ENCODE assay signal across 2 cellular contexts in genomic region chr1:59070607-59071006, GRCh38.
TF ChIP-seq lines count a peak whose summit lies in the region.

No MANE protein-coding gene starts in this region.

TF ChIP-seq in GM23338, 12 proteins besides CTCF, POLR2A, EP300 and RAD21:
- TF ChIP-seq POLR2AphosphoS5 (IDR thresholded peaks at IDR 0.05; ENCODE audit: low read depth) (no peak), ZNF114 (CRISPR knock-in tag; IDR thresholded peaks at IDR 0.05) (no peak), EZH2phosphoT487 (IDR thresholded peaks at IDR 0.05; ENCODE audit: unreplicated experiment) (no peak), ZNF331 (CRISPR knock-in tag; IDR thresholded peaks at IDR 0.05; ENCODE audit: low read depth) (no peak), EZH2 (IDR thresholded peaks at IDR 0.05; ENCODE audit: low read depth, unreplicated experiment) (no peak), CREB1 (CRISPR knock-in tag; IDR thresholded peaks at IDR 0.05; ENCODE audit: low read depth) (no peak), NANOG (IDR thresholded peaks at IDR 0.05; ENCODE audit: borderline replicate concordance) (no peak), JUNB (IDR thresholded peaks at IDR 0.05; ENCODE audit: unreplicated experiment) (no peak), ZNF462 (CRISPR knock-in tag; IDR thresholded peaks at IDR 0.05) (no peak)
- TF ChIP-seq, protein P1, sequence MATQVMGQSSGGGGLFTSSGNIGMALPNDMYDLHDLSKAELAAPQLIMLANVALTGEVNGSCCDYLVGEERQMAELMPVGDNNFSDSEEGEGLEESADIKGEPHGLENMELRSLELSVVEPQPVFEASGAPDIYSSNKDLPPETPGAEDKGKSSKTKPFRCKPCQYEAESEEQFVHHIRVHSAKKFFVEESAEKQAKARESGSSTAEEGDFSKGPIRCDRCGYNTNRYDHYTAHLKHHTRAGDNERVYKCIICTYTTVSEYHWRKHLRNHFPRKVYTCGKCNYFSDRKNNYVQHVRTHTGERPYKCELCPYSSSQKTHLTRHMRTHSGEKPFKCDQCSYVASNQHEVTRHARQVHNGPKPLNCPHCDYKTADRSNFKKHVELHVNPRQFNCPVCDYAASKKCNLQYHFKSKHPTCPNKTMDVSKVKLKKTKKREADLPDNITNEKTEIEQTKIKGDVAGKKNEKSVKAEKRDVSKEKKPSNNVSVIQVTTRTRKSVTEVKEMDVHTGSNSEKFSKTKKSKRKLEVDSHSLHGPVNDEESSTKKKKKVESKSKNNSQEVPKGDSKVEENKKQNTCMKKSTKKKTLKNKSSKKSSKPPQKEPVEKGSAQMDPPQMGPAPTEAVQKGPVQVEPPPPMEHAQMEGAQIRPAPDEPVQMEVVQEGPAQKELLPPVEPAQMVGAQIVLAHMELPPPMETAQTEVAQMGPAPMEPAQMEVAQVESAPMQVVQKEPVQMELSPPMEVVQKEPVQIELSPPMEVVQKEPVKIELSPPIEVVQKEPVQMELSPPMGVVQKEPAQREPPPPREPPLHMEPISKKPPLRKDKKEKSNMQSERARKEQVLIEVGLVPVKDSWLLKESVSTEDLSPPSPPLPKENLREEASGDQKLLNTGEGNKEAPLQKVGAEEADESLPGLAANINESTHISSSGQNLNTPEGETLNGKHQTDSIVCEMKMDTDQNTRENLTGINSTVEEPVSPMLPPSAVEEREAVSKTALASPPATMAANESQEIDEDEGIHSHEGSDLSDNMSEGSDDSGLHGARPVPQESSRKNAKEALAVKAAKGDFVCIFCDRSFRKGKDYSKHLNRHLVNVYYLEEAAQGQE (IDR thresholded peaks at IDR 0.05; ENCODE audit: unreplicated experiment): no peak
- TF ChIP-seq, protein P2, sequence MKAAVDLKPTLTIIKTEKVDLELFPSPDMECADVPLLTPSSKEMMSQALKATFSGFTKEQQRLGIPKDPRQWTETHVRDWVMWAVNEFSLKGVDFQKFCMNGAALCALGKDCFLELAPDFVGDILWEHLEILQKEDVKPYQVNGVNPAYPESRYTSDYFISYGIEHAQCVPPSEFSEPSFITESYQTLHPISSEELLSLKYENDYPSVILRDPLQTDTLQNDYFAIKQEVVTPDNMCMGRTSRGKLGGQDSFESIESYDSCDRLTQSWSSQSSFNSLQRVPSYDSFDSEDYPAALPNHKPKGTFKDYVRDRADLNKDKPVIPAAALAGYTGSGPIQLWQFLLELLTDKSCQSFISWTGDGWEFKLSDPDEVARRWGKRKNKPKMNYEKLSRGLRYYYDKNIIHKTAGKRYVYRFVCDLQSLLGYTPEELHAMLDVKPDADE (IDR thresholded peaks at IDR 0.05): no peak
TF ChIP-seq in GM23338: peak in this region for 0.

TF ChIP-seq in HepG2, 621 proteins besides CTCF, POLR2A, EP300 and RAD21 (continues in another document):
- TF ChIP-seq CREB1 (IDR thresholded peaks at IDR 0.05): no peak
- TF ChIP-seq CREB1 (CRISPR knock-in tag; IDR thresholded peaks at IDR 0.05): peak; percentile 30; the same call in 1 of the 2 replicates
- TF ChIP-seq, protein P3, sequence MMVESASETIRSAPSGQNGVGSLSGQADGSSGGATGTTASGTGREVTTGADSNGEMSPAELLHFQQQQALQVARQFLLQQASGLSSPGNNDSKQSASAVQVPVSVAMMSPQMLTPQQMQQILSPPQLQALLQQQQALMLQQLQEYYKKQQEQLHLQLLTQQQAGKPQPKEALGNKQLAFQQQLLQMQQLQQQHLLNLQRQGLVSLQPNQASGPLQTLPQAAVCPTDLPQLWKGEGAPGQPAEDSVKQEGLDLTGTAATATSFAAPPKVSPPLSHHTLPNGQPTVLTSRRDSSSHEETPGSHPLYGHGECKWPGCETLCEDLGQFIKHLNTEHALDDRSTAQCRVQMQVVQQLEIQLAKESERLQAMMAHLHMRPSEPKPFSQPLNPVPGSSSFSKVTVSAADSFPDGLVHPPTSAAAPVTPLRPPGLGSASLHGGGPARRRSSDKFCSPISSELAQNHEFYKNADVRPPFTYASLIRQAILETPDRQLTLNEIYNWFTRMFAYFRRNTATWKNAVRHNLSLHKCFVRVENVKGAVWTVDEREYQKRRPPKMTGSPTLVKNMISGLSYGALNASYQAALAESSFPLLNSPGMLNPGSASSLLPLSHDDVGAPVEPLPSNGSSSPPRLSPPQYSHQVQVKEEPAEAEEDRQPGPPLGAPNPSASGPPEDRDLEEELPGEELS (CRISPR knock-in tag; IDR thresholded peaks at IDR 0.05): peak; percentile 33; the same call in 1 of the 2 replicates
- peak; percentile 78 for TF ChIP-seq ARID5B (CRISPR knock-in tag; IDR thresholded peaks at IDR 0.05)
- TF ChIP-seq FOXJ3 (CRISPR knock-in tag; IDR thresholded peaks at IDR 0.05; ENCODE audit: borderline replicate concordance): no peak
- no peak for TF ChIP-seq PHB2 (IDR thresholded peaks at IDR 0.05; ENCODE audit: partially characterized antibody)
- peak; percentile 82 for TF ChIP-seq MEF2D (CRISPR knock-in tag; IDR thresholded peaks at IDR 0.05)
- TF ChIP-seq ARID3A (IDR thresholded peaks at IDR 0.05; ENCODE audit: low read depth, low read length): peak; percentile 87
- 0 out of 2 replicates have a peak, but pooled peaks have one; percentile 51 for TF ChIP-seq ZSCAN9 (CRISPR knock-in tag; IDR thresholded peaks at IDR 0.05; ENCODE audit: borderline replicate concordance)
- TF ChIP-seq NCOA2 (CRISPR knock-in tag; IDR thresholded peaks at IDR 0.05): peak; percentile 55
- TF ChIP-seq POLR2AphosphoS5 (IDR thresholded peaks at IDR 0.05; ENCODE audit: low read depth, low read length): no peak
- TF ChIP-seq RXRB (CRISPR knock-in tag; IDR thresholded peaks at IDR 0.05; ENCODE audit: borderline replicate concordance): peak; percentile 32; the same call in 1 of the 2 replicates
- 0 out of 2 replicates have a peak, but pooled peaks have one; percentile 25 for TF ChIP-seq SAP130 (CRISPR knock-in tag; IDR thresholded peaks at IDR 0.05; ENCODE audit: low read depth)
- no peak for TF ChIP-seq ZFAT (CRISPR knock-in tag; conservative IDR thresholded peaks at IDR 0.05)
- TF ChIP-seq, protein P4, sequence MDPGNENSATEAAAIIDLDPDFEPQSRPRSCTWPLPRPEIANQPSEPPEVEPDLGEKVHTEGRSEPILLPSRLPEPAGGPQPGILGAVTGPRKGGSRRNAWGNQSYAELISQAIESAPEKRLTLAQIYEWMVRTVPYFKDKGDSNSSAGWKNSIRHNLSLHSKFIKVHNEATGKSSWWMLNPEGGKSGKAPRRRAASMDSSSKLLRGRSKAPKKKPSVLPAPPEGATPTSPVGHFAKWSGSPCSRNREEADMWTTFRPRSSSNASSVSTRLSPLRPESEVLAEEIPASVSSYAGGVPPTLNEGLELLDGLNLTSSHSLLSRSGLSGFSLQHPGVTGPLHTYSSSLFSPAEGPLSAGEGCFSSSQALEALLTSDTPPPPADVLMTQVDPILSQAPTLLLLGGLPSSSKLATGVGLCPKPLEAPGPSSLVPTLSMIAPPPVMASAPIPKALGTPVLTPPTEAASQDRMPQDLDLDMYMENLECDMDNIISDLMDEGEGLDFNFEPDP (CRISPR knock-in tag; conservative IDR thresholded peaks at IDR 0.05): no peak
- no peak for TF ChIP-seq FOXP1 (IDR thresholded peaks at IDR 0.05)
- TF ChIP-seq FOXP1 (CRISPR knock-in tag; IDR thresholded peaks at IDR 0.05): peak; percentile 44
- TF ChIP-seq REPIN1 (CRISPR knock-in tag; IDR thresholded peaks at IDR 0.05; ENCODE audit: borderline replicate concordance, low read depth): peak; percentile 1; the same call in 1 of the 2 replicates
- peak; percentile 41 for TF ChIP-seq MED1 (CRISPR knock-in tag; IDR thresholded peaks at IDR 0.05)
- TF ChIP-seq RARA (CRISPR knock-in tag; IDR thresholded peaks at IDR 0.05): peak; percentile 49; the same call in 1 of the 2 replicates
- peak; percentile 41; the same call in 1 of the 2 replicates for TF ChIP-seq NFIC (IDR thresholded peaks at IDR 0.05; ENCODE audit: low read length)
- TF ChIP-seq SOX13 (IDR thresholded peaks at IDR 0.05): no peak
- peak in 1 of 2 experiments; percentile 33; a peak in 1 of 4 replicates for TF ChIP-seq SOX13 (CRISPR knock-in tag; conservative IDR thresholded peaks at IDR 0.05 in 1 of 2, IDR thresholded peaks at IDR 0.05 in 1 of 2)
- TF ChIP-seq ATF7 (IDR thresholded peaks at IDR 0.05): peak; percentile 51; the same call in 1 of the 2 replicates
- TF ChIP-seq ATF7 (CRISPR knock-in tag; IDR thresholded peaks at IDR 0.05): no peak
- TF ChIP-seq SATB2 (CRISPR knock-in tag; IDR thresholded peaks at IDR 0.05): 0 out of 2 replicates have a peak, but pooled peaks have one; percentile 20
- TF ChIP-seq FOXA3 (CRISPR knock-in tag; IDR thresholded peaks at IDR 0.05): peak; percentile 84
- no peak for TF ChIP-seq HCFC1 (IDR thresholded peaks at IDR 0.05; ENCODE audit: low read depth, low read length)
- TF ChIP-seq ZNF710 (CRISPR knock-in tag; IDR thresholded peaks at IDR 0.05; ENCODE audit: borderline replicate concordance): no peak
- TF ChIP-seq SKIL (CRISPR knock-in tag; IDR thresholded peaks at IDR 0.05; ENCODE audit: borderline replicate concordance): 0 out of 2 replicates have a peak, but pooled peaks have one; percentile 29
- TF ChIP-seq BCL6 (CRISPR knock-in tag; IDR thresholded peaks at IDR 0.05): peak; percentile 24; the same call in 1 of the 2 replicates
- TF ChIP-seq, protein P5, sequence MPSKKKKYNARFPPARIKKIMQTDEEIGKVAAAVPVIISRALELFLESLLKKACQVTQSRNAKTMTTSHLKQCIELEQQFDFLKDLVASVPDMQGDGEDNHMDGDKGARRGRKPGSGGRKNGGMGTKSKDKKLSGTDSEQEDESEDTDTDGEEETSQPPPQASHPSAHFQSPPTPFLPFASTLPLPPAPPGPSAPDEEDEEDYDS (CRISPR knock-in tag; IDR thresholded peaks at IDR 0.05): no peak
- no peak for TF ChIP-seq FOXA1 (IDR thresholded peaks at IDR 0.05)
- TF ChIP-seq FOXA1 (CRISPR knock-in tag; IDR thresholded peaks at IDR 0.05): 0 out of 2 replicates have a peak, but pooled peaks have one; percentile 12
- peak; percentile 61; the same call in 1 of the 2 replicates for TF ChIP-seq ISL2 (CRISPR knock-in tag; IDR thresholded peaks at IDR 0.05)
- TF ChIP-seq RELA (CRISPR knock-in tag; IDR thresholded peaks at IDR 0.05): peak; percentile 38; the same call in 1 of the 2 replicates
